10 cellular contexts compared by ENCODE assay signal in genomic region chr5:149114403-149115312, GRCh38. TPM values are rescaled to one million over a fixed set of nuclear protein-coding genes. Genes with fewer than 3 reads are reported as not detected.
DNase-seq lines count a peak whose midpoint lies in the region; ATAC-seq and TF ChIP-seq lines count a peak whose summit lies in the region.
"Had no signal": no experiment of that assay in that cellular context is flagged by ENCODE, and none has a peak within 500 bp of the region (broad histone marks: within the 10 kb centered on the region; RNA-seq: fewer than 3 reads in every experiment).

No MANE protein-coding gene starts in this region.

- no peak overlapping the region for H3K4me3 ChIP-seq in MM.1S (ENCODE audit: low read length)
- H3K4me3 ChIP-seq: BLaER1 treated with 17β-estradiol and CSF1 and Interleukin-3, amounts not matched to agents 10 nM and 100 nM had no signal

- H3K36me3 ChIP-seq in MM.1S (replicated peaks; ENCODE audit: insufficient read depth, low read length), result no peaks in the 10 kb centered on the region
- H3K36me3 ChIP-seq: BLaER1 treated with 17β-estradiol and CSF1 and Interleukin-3, amounts not matched to agents 10 nM and 100 nM had no signal

- CTCF ChIA-PET in T-cell (lab: Charles Lee), result interaction anchor here (0.6 to 1.8 kb wide), 11 partner anchors 32 to 672 kb away, joined by 3 to 26 read pairs (median 4); no protein-coding TSS in a partner anchor

- H4K20me1 ChIP-seq in MM.1S (ENCODE audit: insufficient read depth, low read length), result no peaks in the 10 kb centered on the region
- H4K20me1 ChIP-seq: BLaER1 treated with 17β-estradiol and CSF1 and Interleukin-3, amounts not matched to agents 10 nM and 100 nM had no signal

- H3F3A ChIP-seq in MM.1S (ENCODE audit: insufficient read depth, low read length), result no peaks in the 10 kb centered on the region

- in situ Hi-C loops in T47D (cut with HindIII; ENCODE audit: low pct_unique_long_range_greater_than_20kb, low sequenced_read_pairs), result no loop called here

- POLR2A ChIA-PET in T-cell (lab: Charles Lee), result no interaction called here

- H3K9me3 Mint-ChIP-seq in T-cell, result no peaks in the 10 kb centered on the region
- H3K9me3 Mint-ChIP-seq: natural killer cell treated with Interleukin-12 subunit alpha and Interleukin-12 subunit beta and Interleukin-15 and Interleukin-18, amount 100 ng/mL, for 72 hours had no signal

- no peak overlapping the region for H3K27ac ChIP-seq in MM.1S (ENCODE audit: low read length)
- H3K27ac ChIP-seq: BLaER1 treated with 17β-estradiol and CSF1 and Interleukin-3, amounts not matched to agents 10 nM and 100 nM had no signal

- H3K27ac Mint-ChIP-seq in T-cell, result no peak overlapping the region
- H3K27ac Mint-ChIP-seq: natural killer cell treated with Interleukin-12 subunit alpha and Interleukin-12 subunit beta and Interleukin-15 and Interleukin-18, amount 100 ng/mL, for 72 hours had no signal

- no peaks in the 10 kb centered on the region for H3K9me2 ChIP-seq in MM.1S (replicated peaks; ENCODE audit: insufficient read depth, low read length)

- 0 out of 2 replicates have a peak overlapping the region, but pooled peaks have one; percentile 45 for H2AFZ ChIP-seq in MM.1S (ENCODE audit: low read length)

- peak; percentile 49 for DNase-seq in NCI-H1092 treated with DMSO at 0.1 percent for 48 hours (lab: John Stamatoyannopoulos, UW)
- no peak for DNase-seq in NCI-H1092 (lab: John Stamatoyannopoulos, UW)
- DNase-seq in MM.1S, result peak; percentile 78
- peak in 24 of 34 experiments; percentile 5 to 39 (median 20) for DNase-seq in T-cell
- DNase-seq in T47D (ENCODE audit: low read depth in 1 of 2, low spot score in 1 of 2), result peak; percentile 34 to 89
- DNase-seq in islet precursor cell, result peak; percentile 90
- peak; percentile 36 to 41 for DNase-seq in stimulated activated CD4-positive, alpha-beta T cell treated with anti-CD3 and anti-CD28 coated beads, Interleukin-2, amount 100 ng/mL, for 48 hours

- peak; percentile 75 for ATAC-seq in GM21786 (IDR thresholded peaks at IDR 0.05; ENCODE audit: unreplicated experiment)
- ATAC-seq in T-cell (replicated peaks in 1 of 4), result peak; percentile 60 to 73 (median 62)

- no peaks in the 10 kb centered on the region for H3K79me2 ChIP-seq in MM.1S (ENCODE audit: low read length)

- no peaks in the 10 kb centered on the region for H3K4me1 Mint-ChIP-seq in T-cell

- TF ChIP-seq CTCF in MM.1S (IDR thresholded peaks at IDR 0.05; ENCODE audit: low read length), result peak; percentile 78

- H3K9ac ChIP-seq in MM.1S (ENCODE audit: low read length), result no peak overlapping the region
- H3K9ac ChIP-seq: BLaER1 treated with 17β-estradiol and CSF1 and Interleukin-3, amounts not matched to agents 10 nM and 100 nM had no signal

- H3K27me3 ChIP-seq in MM.1S (replicated peaks; ENCODE audit: insufficient read depth, low read length), result no peaks in the 10 kb centered on the region
- H3K27me3 ChIP-seq: BLaER1 treated with 17β-estradiol and CSF1 and Interleukin-3, amounts not matched to agents 10 nM and 100 nM had no signal

- no peaks in the 10 kb centered on the region for H3K9me3 ChIP-seq in MM.1S (replicated peaks; ENCODE audit: insufficient read depth, low read length)
- H3K9me3 ChIP-seq: BLaER1 treated with 17β-estradiol and CSF1 and Interleukin-3, amounts not matched to agents 10 nM and 100 nM had no signal

- no peak overlapping the region for H3K4me3 Mint-ChIP-seq in T-cell
- H3K4me3 Mint-ChIP-seq: natural killer cell treated with Interleukin-12 subunit alpha and Interleukin-12 subunit beta and Interleukin-15 and Interleukin-18, amount 100 ng/mL, for 72 hours had no signal

- H3K27me3 Mint-ChIP-seq in T-cell, result peaks cover 5 to 26% of the 10 kb centered on the region in 2 donors

- H3K4me1 ChIP-seq in MM.1S (ENCODE audit: low read length), result peaks cover 19% of the 10 kb centered on the region

- H3K4me2 ChIP-seq in MM.1S (ENCODE audit: low read depth, low read length), result no peak overlapping the region
- H3K4me2 ChIP-seq: BLaER1 treated with 17β-estradiol and CSF1 and Interleukin-3, amounts not matched to agents 10 nM and 100 nM had no signal

- H3K36me3 Mint-ChIP-seq in T-cell, result no peaks in the 10 kb centered on the region
- H3K36me3 Mint-ChIP-seq: natural killer cell treated with Interleukin-12 subunit alpha and Interleukin-12 subunit beta and Interleukin-15 and Interleukin-18, amount 100 ng/mL, for 72 hours had no signal

RNA-seq across cellular contexts. Expression of gene ABLIM3, which starts 26.6 kb away (rescaled TPM):
- under 1 TPM in 3 of 5 donors, not detected in 2; 0.07 to 0.30 (median 0.29) TPM for total RNA-seq in T-cell
- total RNA-seq: natural killer cell treated with Interleukin-12 subunit alpha and Interleukin-12 subunit beta and Interleukin-15 and Interleukin-18, amount 100 ng/mL, for 72 hours had no signal

RNA-seq across cellular contexts. Expression of gene SH3TC2, which starts 51.8 kb away (rescaled TPM):
- not detected for total RNA-seq in T-cell
- total RNA-seq: natural killer cell treated with Interleukin-12 subunit alpha and Interleukin-12 subunit beta and Interleukin-15 and Interleukin-18, amount 100 ng/mL, for 72 hours had no signal
